23 cellular contexts compared by ENCODE assay signal in the genomic region with DNA sequence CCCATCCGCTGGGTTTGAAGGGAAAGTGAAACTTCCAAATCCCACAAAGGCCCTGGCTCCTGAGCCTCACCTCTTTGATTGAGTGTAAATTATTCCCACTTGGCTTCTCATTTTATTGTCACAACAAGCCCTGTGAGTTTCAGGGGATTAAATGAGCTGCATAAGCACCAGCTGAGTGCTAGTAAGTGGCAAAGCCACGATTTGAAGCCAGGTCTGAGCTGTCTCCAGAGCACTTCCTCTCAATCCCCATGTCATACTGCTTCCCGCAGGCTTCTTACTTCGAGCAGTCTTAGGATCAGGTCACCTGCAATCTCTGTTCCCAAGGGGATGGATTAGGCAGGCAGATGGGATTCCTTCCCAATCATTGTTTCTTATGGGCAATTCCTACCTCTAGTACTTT. TPM values are rescaled to one million over a fixed set of nuclear protein-coding genes. Genes with fewer than 3 reads are reported as not detected.
DNase-seq lines count a peak whose midpoint lies in the region; ATAC-seq, FAIRE-seq and TF ChIP-seq lines count a peak whose summit lies in the region.
"Had no signal": no experiment of that assay in that cellular context is flagged by ENCODE, and none has a peak within 500 bp of the region (broad histone marks: within the 10 kb centered on the region; RNA-seq: fewer than 3 reads in every experiment).

No MANE protein-coding gene starts in this region.

- H4K8ac ChIP-seq in neuronal stem cell (ENCODE audit: low read depth, low read length), result no peak overlapping the region

- H2BK5ac ChIP-seq in neuronal stem cell (ENCODE audit: low read length), result peak overlapping the region; percentile 78

- no peak for TF ChIP-seq RAD21 in K562 (CRISPR knock-in tag; conservative IDR thresholded peaks at IDR 0.05 in 1 of 2, IDR thresholded peaks at IDR 0.05 in 1 of 2)

- in situ Hi-C loops in K562 (cut with MboI), result no loop called here

- intact Hi-C loops in K562 (cut with micrococcal nuclease), result no loop called here

- H3K9me1 ChIP-seq in K562 (ENCODE audit: control insufficient read depth, insufficient read depth, low read length), result no peaks in the 10 kb centered on the region

- no peak overlapping the region for H2AK5ac ChIP-seq in neuronal stem cell (ENCODE audit: low read depth, low read length)

- H3K9me3 Mint-ChIP-seq in T-helper 2 cell treated with Interferon-gamma antibody and Interleukin-4, amounts not matched to agents 5 μg/mL and 100 μg/mL, for 36 hours, result no peaks in the 10 kb centered on the region
- H3K9me3 Mint-ChIP-seq: activated naive CD4-positive, alpha-beta T cell treated with anti-CD3 and anti-CD28 coated beads, Interleukin-2, amount 50 U/mL, for 72 hours; natural killer cell treated with Interleukin-12 subunit alpha and Interleukin-12 subunit beta and Interleukin-15 and Interleukin-18, amount 100 ng/mL, for 72 hours; T-cell had no signal

- H3K27me3 ChIP-seq in K562 (ENCODE audit: control insufficient read depth in 2 of 2, insufficient read depth in 2 of 2, low read length in 2 of 2) (peaks cover 0 to 15% of the 10 kb centered on the region in 2 experiments; a peak in 3 of 5 replicates), neuronal stem cell (ENCODE audit: control insufficient read depth in 3 of 3, insufficient read depth in 3 of 3, low read depth in 1 of 3, low read length in 3 of 3) (no peaks in the 10 kb centered on the region)

- no peak overlapping the region for H3K4ac ChIP-seq in neuronal stem cell (ENCODE audit: low read length)

- TF ChIP-seq POLR2A in K562 (conservative IDR thresholded peaks at IDR 0.05), result no peak

- H3K36me3 ChIP-seq in K562 (ENCODE audit: control insufficient read depth, insufficient read depth, low read length), result no peaks in the 10 kb centered on the region
- H3K36me3 ChIP-seq in neuronal stem cell (replicated peaks in 1 of 2; ENCODE audit: control insufficient read depth in 2 of 2, insufficient read depth in 2 of 2, low read length in 2 of 2), result no peaks in the 10 kb centered on the region

- no peak overlapping the region for H3K4me3 ChIP-seq in K562
- H3K4me3 ChIP-seq in neuronal stem cell (ENCODE audit: low read length in 2 of 2), result no peak overlapping the region

- POLR2A ChIA-PET in K562 (lab: Yijun Ruan, JAX), result interaction anchor here (1.6 to 2.9 kb wide), 3 partner anchors 9 to 13 kb away, joined by 5 to 17 read pairs (median 5); no protein-coding TSS in a partner anchor

- no peak for TF ChIP-seq CTCF in D721Med (IDR thresholded peaks at IDR 0.05; ENCODE audit: insufficient read depth, missing control alignments)
- no peak for TF ChIP-seq CTCF in K562 (IDR thresholded peaks at IDR 0.05 in 2 of 3, conservative IDR thresholded peaks at IDR 0.05 in 1 of 3; ENCODE audit: insufficient read depth in 2 of 3, low read depth in 1 of 3, low read length in 3 of 3)

- H3K27me3 Mint-ChIP-seq in T-helper 2 cell treated with Interferon-gamma antibody and Interleukin-4, amounts not matched to agents 5 μg/mL and 100 μg/mL, for 36 hours (ENCODE audit: low read depth), result no peaks in the 10 kb centered on the region
- H3K27me3 Mint-ChIP-seq: activated CD8-positive, alpha-beta memory T cell treated with anti-CD3 and anti-CD28 coated beads, Interleukin-2, amount 10 ng/mL, durations not matched to agents 7 days and 5 days; natural killer cell treated with Interleukin-12 subunit alpha and Interleukin-12 subunit beta and Interleukin-15 and Interleukin-18, amount 100 ng/mL, for 72 hours had no signal

- CTCF ChIA-PET in K562 (lab: Yijun Ruan, JAX; ENCODE audit: low intra/inter-chr PET ratio), result interaction anchor here (0.7 kb wide), 1 partner anchor 37 kb away, joined by 3 read pairs; no protein-coding TSS in a partner anchor

- WGBS in K562 (ENCODE audit: insufficient coverage, low coverage, missing lambda C conversion rate), result 10% methylated on average over 4 of the region's 4 CpGs
- WGBS in neuronal stem cell (ENCODE audit: extremely low coverage in 2 of 2, insufficient read length in 2 of 2, insufficient replicate concordance in 1 of 2), 2 donors, result no CpG with 5 or more reads among the region's 4 CpGs

- H3K36me3 Mint-ChIP-seq in T-helper 2 cell treated with Interferon-gamma antibody and Interleukin-4, amounts not matched to agents 5 μg/mL and 100 μg/mL, for 36 hours (ENCODE audit: low read depth), result no peaks in the 10 kb centered on the region
- H3K36me3 Mint-ChIP-seq: activated CD8-positive, alpha-beta memory T cell treated with anti-CD3 and anti-CD28 coated beads, Interleukin-2, amount 10 ng/mL, durations not matched to agents 7 days and 5 days; activated naive CD4-positive, alpha-beta T cell treated with anti-CD3 and anti-CD28 coated beads, Interleukin-2, amount 50 U/mL, for 72 hours; natural killer cell treated with Interleukin-12 subunit alpha and Interleukin-12 subunit beta and Interleukin-15 and Interleukin-18, amount 100 ng/mL, for 72 hours; T-cell had no signal

- no peak for ATAC-seq in K562
- no peak for ATAC-seq in HG03139 (IDR thresholded peaks at IDR 0.05; ENCODE audit: unreplicated experiment)
- ATAC-seq: activated CD8-positive, alpha-beta memory T cell treated with anti-CD3 and anti-CD28 coated beads, Interleukin-2, amount 10 ng/mL, durations not matched to agents 7 days and 5 days; activated naive CD4-positive, alpha-beta T cell treated with anti-CD3 and anti-CD28 coated beads, Interleukin-2, amount 50 U/mL, for 72 hours; left cardiac atrium; natural killer cell treated with Interleukin-12 subunit alpha and Interleukin-12 subunit beta and Interleukin-15 and Interleukin-18, amount 100 ng/mL, for 72 hours; T-cell had no signal

- no peak overlapping the region for H3K18ac ChIP-seq in neuronal stem cell (ENCODE audit: low read length)

- H3K4me2 ChIP-seq in K562 (ENCODE audit: insufficient read depth, low read length) (no peak overlapping the region), neuronal stem cell (ENCODE audit: insufficient read depth, low read length, poor library complexity, severe bottlenecking) (no peak overlapping the region)

- H3K27ac ChIP-seq in K562 (ENCODE audit: extremely low read depth, low read depth, low read length), result no peak overlapping the region
- H3K27ac ChIP-seq in neuronal stem cell (replicated peaks; ENCODE audit: low read length), result no peak overlapping the region

- H3K4me1 ChIP-seq in K562 (replicated peaks in 1 of 2; ENCODE audit: control insufficient read depth in 2 of 2, insufficient read depth in 2 of 2, low read length in 2 of 2), result peaks cover 8 to 19% of the 10 kb centered on the region in 2 experiments; a peak in 4 of 5 replicates
- peaks cover 0 to 8% of the 10 kb centered on the region in 2 donors for H3K4me1 ChIP-seq in neuronal stem cell (ENCODE audit: control insufficient read depth in 2 of 2, insufficient read depth in 1 of 2, low read depth in 1 of 2, low read length in 2 of 2)

- TF ChIP-seq EP300 in K562 (IDR thresholded peaks at IDR 0.05; ENCODE audit: low read length), result no peak

- no peaks in the 10 kb centered on the region for H3K9me3 ChIP-seq in K562 (replicated peaks; ENCODE audit: control insufficient read depth, insufficient read depth, low read depth, low read length)
- no peaks in the 10 kb centered on the region for H3K9me3 ChIP-seq in neuronal stem cell (replicated peaks in 1 of 2; ENCODE audit: control insufficient read depth in 2 of 2, insufficient read depth in 1 of 2, low read depth in 1 of 2, low read length in 2 of 2)

- H4K91ac ChIP-seq in neuronal stem cell (ENCODE audit: low read depth, low read length, poor library complexity), result no peak overlapping the region

- no peak overlapping the region for H2BK120ac ChIP-seq in neuronal stem cell (ENCODE audit: low read depth, low read length)

- H3K14ac ChIP-seq in neuronal stem cell (ENCODE audit: low read length), result no peak overlapping the region

- peaks cover 2% of the 10 kb centered on the region for H3K79me1 ChIP-seq in neuronal stem cell (ENCODE audit: low read depth, low read length)

- no peaks in the 10 kb centered on the region for H4K20me1 ChIP-seq in K562 (replicated peaks; ENCODE audit: control insufficient read depth, insufficient read depth, low read length)

- H3K79me2 ChIP-seq in K562 (ENCODE audit: control insufficient read depth, insufficient read depth, low read length), result no peaks in the 10 kb centered on the region

- H3K27ac Mint-ChIP-seq in T-helper 2 cell treated with Interferon-gamma antibody and Interleukin-4, amounts not matched to agents 5 μg/mL and 100 μg/mL, for 36 hours, result no peak overlapping the region
- H3K27ac Mint-ChIP-seq: activated CD8-positive, alpha-beta memory T cell treated with anti-CD3 and anti-CD28 coated beads, Interleukin-2, amount 10 ng/mL, durations not matched to agents 7 days and 5 days; activated naive CD4-positive, alpha-beta T cell treated with anti-CD3 and anti-CD28 coated beads, Interleukin-2, amount 50 U/mL, for 72 hours; natural killer cell treated with Interleukin-12 subunit alpha and Interleukin-12 subunit beta and Interleukin-15 and Interleukin-18, amount 100 ng/mL, for 72 hours; T-cell had no signal

- H3K9ac ChIP-seq in K562 (ENCODE audit: insufficient read depth in 1 of 2, low read depth in 2 of 2, low read length in 2 of 2) (peak overlapping the region in 1 of 2 experiments; percentile 22; a peak in 1 of 4 replicates), neuronal stem cell (ENCODE audit: low read depth, low read length, poor library complexity) (no peak overlapping the region)

- no TSS peak for BruUV-seq in K562 (replicated peaks; lab: Mats Ljungman, UMichigan)

- H2AFZ ChIP-seq in K562 (ENCODE audit: low read depth, low read length) (0 out of 2 replicates have a peak overlapping the region, but pooled peaks have one; percentile 8), neuronal stem cell (ENCODE audit: low read length) (no peak overlapping the region)

- H3K4me3 Mint-ChIP-seq in T-helper 2 cell treated with Interferon-gamma antibody and Interleukin-4, amounts not matched to agents 5 μg/mL and 100 μg/mL, for 36 hours, result no peak overlapping the region
- H3K4me3 Mint-ChIP-seq: activated CD8-positive, alpha-beta memory T cell treated with anti-CD3 and anti-CD28 coated beads, Interleukin-2, amount 10 ng/mL, durations not matched to agents 7 days and 5 days; dendritic cell treated with granulocyte-macrophage colony-stimulating factor and Interleukin-4, amounts not matched to agents 40 ng/mL and 50 ng/mL, for 4 days; natural killer cell treated with Interleukin-12 subunit alpha and Interleukin-12 subunit beta and Interleukin-15 and Interleukin-18, amount 100 ng/mL, for 72 hours; T-cell had no signal

- DNase-seq in D721Med (ENCODE audit: insufficient read length, low spot score) (peak; percentile 88), MV-4-11 (lab: John Stamatoyannopoulos, UW) (peak; percentile 17), K562 (ENCODE audit: extremely low read depth in 1 of 4, low spot score in 3 of 4) (no peak), neuronal stem cell (ENCODE audit: low spot score) (no peak), SHP77 (lab: John Stamatoyannopoulos, UW) (no peak)
- DNase-seq in T-helper 2 cell treated with Interferon-gamma antibody and Interleukin-4, amounts not matched to agents 5 μg/mL and 100 μg/mL, for 36 hours (ENCODE audit: low spot score), result no peak
- DNase-seq: activated CD4-positive, alpha-beta T cell treated with anti-CD3 and anti-CD28 coated beads for 4 hours; activated CD8-positive, alpha-beta memory T cell treated with anti-CD3 and anti-CD28 coated beads, Interleukin-2, amount 10 ng/mL, durations not matched to agents 7 days and 5 days; aorta; caudate nucleus; GF-D8; glutamatergic neuron; left cardiac atrium; NCI-H1436; OCI-M1; SIG-M5; T-cell had no signal

- FAIRE-seq in D721Med (lab: Jason Lieb, UNC) (no peak), K562 (lab: Jason Lieb, UNC) (no peak)
- FAIRE-seq: TTC549 had no signal

- no peak overlapping the region for H2BK15ac ChIP-seq in neuronal stem cell (ENCODE audit: low read length)

- no peak overlapping the region for H3K23ac ChIP-seq in neuronal stem cell (ENCODE audit: low read depth, low read length, poor library complexity)

- no peak overlapping the region for H2BK12ac ChIP-seq in neuronal stem cell (ENCODE audit: low read length)

- peaks cover 7% of the 10 kb centered on the region for H3K4me1 Mint-ChIP-seq in T-helper 2 cell treated with Interferon-gamma antibody and Interleukin-4, amounts not matched to agents 5 μg/mL and 100 μg/mL, for 36 hours (ENCODE audit: low read depth)

RNA-seq across cellular contexts. Expression of gene RPS14, which starts 18.0 kb away (rescaled TPM):
- total RNA-seq in K562 (2011; cell fraction: chromatin; rRNA removed; ENCODE audit: low replicate concordance), result 265 and 394 TPM in 2 replicates
- total RNA-seq in K562 (2011; cell fraction: nucleolus; rRNA removed), result 818 and 919 TPM in 2 replicates
- 1,009 and 1,942 TPM in 2 replicates for total RNA-seq in K562 (2011; cell fraction: nucleoplasm; rRNA removed)
- 3,004 and 3,238 TPM in 2 replicates for total RNA-seq in K562 (2014; rRNA removed)
- 3,003 and 3,017 TPM in 2 replicates for total RNA-seq in K562 (2014; rRNA removed; fragmentation: Illumina TruSeq; extraction: Trizol)
- total RNA-seq in K562 (2015; rRNA removed; fragmentation: Illumina TruSeq; extraction: Trizol), result 2,679 and 2,873 TPM in 2 replicates
- total RNA-seq in K562 (2021), result 3,285 and 3,523 TPM in 2 replicates
- polyA plus RNA-seq in K562 (2011; rRNA removed), result 5,983 and 6,751 TPM in 2 replicates
- polyA plus RNA-seq in K562 (2011; cell fraction: cytosol; rRNA removed), result 5,490 and 8,746 TPM in 2 replicates
- 1,361 and 2,299 TPM in 2 replicates for polyA plus RNA-seq in K562 (2011; cell fraction: nucleus; rRNA removed)
- 4,665 and 5,719 TPM in 2 replicates for polyA plus RNA-seq in K562 (2012)
- 3,907 and 4,185 TPM in 2 replicates for polyA plus RNA-seq in K562 (2014; fragmentation: Illumina TruSeq; extraction: Trizol)
- polyA plus RNA-seq in K562 (2014; fragmentation: Nextera tagmentation; extraction: Ambion mirVana), result 1,000 to 10,000 TPM; 1,824 to 2,512 TPM
- polyA plus RNA-seq in K562 (2014; rRNA removed), result 4,384 and 5,321 TPM in 2 replicates
- polyA minus RNA-seq in K562 (2011; rRNA and poly(A)+ RNA removed), result 3,342 and 3,929 TPM in 2 replicates
- 682 and 753 TPM in 2 replicates for polyA minus RNA-seq in K562 (2011; cell fraction: cytosol; rRNA and poly(A)+ RNA removed)
- 162 and 371 TPM in 2 replicates for polyA minus RNA-seq in K562 (2011; cell fraction: nucleus; rRNA and poly(A)+ RNA removed)
- polyA plus RNA-seq in neuronal stem cell (2013, experiment 1 of 2), result 5,106 TPM
- 5,095 TPM for polyA plus RNA-seq in neuronal stem cell (2013, experiment 2 of 2)

RNA-seq across cellular contexts. Expression of gene CD74, which starts 18.9 kb away (rescaled TPM):
- not detected in 2 replicates for total RNA-seq in K562 (2011; cell fraction: chromatin; rRNA removed; ENCODE audit: low replicate concordance)
- not detected in 2 replicates for total RNA-seq in K562 (2011; cell fraction: nucleolus; rRNA removed)
- not detected in 2 replicates for total RNA-seq in K562 (2011; cell fraction: nucleoplasm; rRNA removed)
- 1.00 and 1.1 TPM in 2 replicates for total RNA-seq in K562 (2014; rRNA removed)
- total RNA-seq in K562 (2014; rRNA removed; fragmentation: Illumina TruSeq; extraction: Trizol), result 0.18 TPM in 1 of 2 replicates, not detected in the other
- total RNA-seq in K562 (2015; rRNA removed; fragmentation: Illumina TruSeq; extraction: Trizol), result 0.65 and 0.87 TPM in 2 replicates
- total RNA-seq in K562 (2021), result 4.8 and 6.0 TPM in 2 replicates
- 0.07 and 0.22 TPM in 2 replicates for polyA plus RNA-seq in K562 (2011; rRNA removed)
- 0.22 and 0.27 TPM in 2 replicates for polyA plus RNA-seq in K562 (2011; cell fraction: cytosol; rRNA removed)
- 0.23 TPM in 1 of 2 replicates, not detected in the other for polyA plus RNA-seq in K562 (2011; cell fraction: nucleus; rRNA removed)
- 0.82 and 2.1 TPM in 2 replicates for polyA plus RNA-seq in K562 (2012)
- 0.40 and 1.1 TPM in 2 replicates for polyA plus RNA-seq in K562 (2014; fragmentation: Illumina TruSeq; extraction: Trizol)
- under 1 TPM; 0.21 to 0.24 TPM for polyA plus RNA-seq in K562 (2014; fragmentation: Nextera tagmentation; extraction: Ambion mirVana)
- polyA plus RNA-seq in K562 (2014; rRNA removed), result 0.32 and 1.9 TPM in 2 replicates
- polyA minus RNA-seq in K562 (2011; rRNA and poly(A)+ RNA removed), result 0.18 TPM in 1 of 2 replicates, not detected in the other
- 1.5 TPM in 1 of 2 replicates, not detected in the other for polyA minus RNA-seq in K562 (2011; cell fraction: cytosol; rRNA and poly(A)+ RNA removed)
- not detected in 2 replicates for polyA minus RNA-seq in K562 (2011; cell fraction: nucleus; rRNA and poly(A)+ RNA removed)
- polyA plus RNA-seq in neuronal stem cell (2013, experiment 1 of 2), result 61.0 TPM
- polyA plus RNA-seq in neuronal stem cell (2013, experiment 2 of 2), result 61.3 TPM
- total RNA-seq: MCF 10A had no signal

Comparison
In these comparisons a context has a peak if more than half of its experiments do, and no peak if none do; other contexts are left out.
1. DNase-seq: peak in D721Med (single experiment) and MV-4-11 (single experiment); none in K562 (0 of 4), neuronal stem cell (single experiment), T-helper 2 cell treated with Interferon-gamma antibody and Interleukin-4, amounts not matched to agents 5 μg/mL and 100 μg/mL, for 36 hours (single experiment) and SHP77 (0 of 2).